In genomic region chr1:89754518-89754917, GRCh38 we compare ENCODE assay signal across 11 cellular contexts.
DNase-seq lines count a peak whose midpoint lies in the region; ATAC-seq, FAIRE-seq and TF ChIP-seq lines count a peak whose summit lies in the region.
"Had no signal": no experiment of that assay in that cellular context is flagged by ENCODE, and none has a peak within 500 bp of the region (broad histone marks: within the 10 kb centered on the region; RNA-seq: fewer than 3 reads in every experiment).

No MANE protein-coding gene starts in this region.

- no peaks in the 10 kb centered on the region for H3K9me3 Mint-ChIP-seq in activated naive CD8-positive, alpha-beta T cell (ENCODE audit: low read depth)

- H3K27ac ChIP-seq in IMR-90 (ENCODE audit: insufficient read depth, low read length): no peak overlapping the region
- no peak overlapping the region for H3K27ac ChIP-seq in HepG2 (ENCODE audit: extremely low read length, insufficient read depth, low read length)

- peaks cover 10% of the 10 kb centered on the region for H3K36me3 Mint-ChIP-seq in activated naive CD8-positive, alpha-beta T cell

- in situ Hi-C loops in IMR-90 (cut with MboI; ENCODE audit: low sequenced_read_pairs): no loop called here
- in situ Hi-C loops in HepG2 (cut with HindIII; ENCODE audit: extremely low pct_ligation_motif_present, low pct_unique_long_range_greater_than_20kb): no loop called here

- H3K27me3 Mint-ChIP-seq in activated naive CD8-positive, alpha-beta T cell: no peaks in the 10 kb centered on the region

- no peak overlapping the region for H2BK120ac ChIP-seq in IMR-90 (ENCODE audit: low read depth, low read length)

- no peak overlapping the region for H2AK5ac ChIP-seq in IMR-90 (ENCODE audit: low read depth, low read length)

- no peak for TF ChIP-seq POLR2A in IMR-90 (IDR thresholded peaks at IDR 0.05; ENCODE audit: low read depth, low read length)
- no peak for TF ChIP-seq POLR2A in HepG2 (IDR thresholded peaks at IDR 0.05; ENCODE audit: insufficient read depth in 1 of 2, low read depth in 2 of 2, low read length in 2 of 2)

- no peak overlapping the region for H3K18ac ChIP-seq in IMR-90 (ENCODE audit: low read depth, low read length)

- H3K9ac ChIP-seq in IMR-90 (ENCODE audit: low read depth, low read length): no peak overlapping the region
- no peak overlapping the region for H3K9ac ChIP-seq in HepG2 (ENCODE audit: insufficient read depth, low read depth, low read length)

- intact Hi-C loops in IMR-90 (cut with micrococcal nuclease) (no loop called here), HepG2 (cut with micrococcal nuclease; ENCODE audit: unreplicated experiment) (no loop called here)

- H3K23ac ChIP-seq in IMR-90 (ENCODE audit: low read depth, low read length): no peak overlapping the region

- H2AK9ac ChIP-seq in IMR-90 (replicated peaks; ENCODE audit: low read depth, low read length, poor library complexity): no peak overlapping the region

- no TSS peak for BruUV-seq in IMR-90 (replicated peaks; lab: Mats Ljungman, UMichigan)
- no TSS peak for BruUV-seq in HepG2 (replicated peaks; lab: Mats Ljungman, UMichigan)

- no peak for TF ChIP-seq EP300 in HepG2 (IDR thresholded peaks at IDR 0.05; ENCODE audit: low read depth in 2 of 2, low read length in 2 of 2)
- TF ChIP-seq EP300 in HepG2 (CRISPR knock-in tag; IDR thresholded peaks at IDR 0.05; ENCODE audit: borderline replicate concordance): no peak

- H2BK15ac ChIP-seq in IMR-90 (ENCODE audit: low read depth, low read length): no peak overlapping the region

- H3K9me3 ChIP-seq in IMR-90 (ENCODE audit: control insufficient read depth, insufficient read depth, low read length) (no peaks in the 10 kb centered on the region), HepG2 (ENCODE audit: low read length) (no peaks in the 10 kb centered on the region)

- WGBS in IMR-90 (ENCODE audit: extremely low coverage in 2 of 2, insufficient read length in 1 of 2), 2 experiments: no CpG with 5 or more reads among the region's 2 CpGs
- WGBS in HepG2 (ENCODE audit: low lambda C conversion rate): 3% methylated on average over 2 of the region's 2 CpGs

- H3K79me1 ChIP-seq in IMR-90 (ENCODE audit: low read depth in 1 of 2, low read length in 2 of 2): no peaks in the 10 kb centered on the region

- peak; percentile 12 for FAIRE-seq in HepG2 (lab: Jason Lieb, UNC)

- ATAC-seq in IMR-90 (ENCODE audit: low read depth) (peak; percentile 57; the same call in 1 of the 2 replicates), HepG2 (peak; percentile 67), HG03460 (IDR thresholded peaks at IDR 0.05; ENCODE audit: unreplicated experiment) (no peak), HG03565 (IDR thresholded peaks at IDR 0.05; ENCODE audit: unreplicated experiment) (no peak)

- H3K4me3 ChIP-seq in IMR-90 (ENCODE audit: insufficient read depth, low read depth, low read length): no peak overlapping the region
- H3K4me3 ChIP-seq in HepG2 (replicated peaks in 1 of 3; ENCODE audit: insufficient read depth in 1 of 3, low read depth in 2 of 3, low read length in 3 of 3): no peak overlapping the region

- no peak overlapping the region for H2BK20ac ChIP-seq in IMR-90 (ENCODE audit: low read depth, low read length)

- DNase-seq in Ammon's horn (ENCODE audit: low spot score): peak; percentile 55
- peak; percentile 63 for DNase-seq in IMR-90
- no peak for DNase-seq in HepG2 (ENCODE audit: low spot score)
- no peak for DNase-seq in stimulated activated CD4-positive, alpha-beta T cell treated with anti-CD3 and anti-CD28 coated beads, Interleukin-4, amount 100 ng/mL, for 24 hours
- DNase-seq in activated effector memory CD4-positive, alpha-beta T cell treated with Interleukin-2 at 50 U/mL for 16 hours: no peak
- DNase-seq: activated CD4-positive, CD25-positive, alpha-beta regulatory T cell treated with anti-CD3 and anti-CD28 coated beads, Interleukin-2, amount 50 U/mL, for 72 hours; cerebellar nuclear complex; posterior cingulate gyrus had no signal

- peak overlapping the region; percentile 86 for H3K27ac Mint-ChIP-seq in activated naive CD8-positive, alpha-beta T cell

- H2AFZ ChIP-seq in IMR-90 (replicated peaks; ENCODE audit: low read length, poor library complexity): no peak overlapping the region
- no peak overlapping the region for H2AFZ ChIP-seq in HepG2 (ENCODE audit: low read length)

- peaks cover 10% of the 10 kb centered on the region for H3K4me1 ChIP-seq in IMR-90 (ENCODE audit: control insufficient read depth, insufficient read depth, low read length)
- H3K4me1 ChIP-seq in HepG2 (ENCODE audit: insufficient read depth, low read length): peaks cover 32% of the 10 kb centered on the region

- H4K20me1 ChIP-seq in IMR-90 (ENCODE audit: insufficient read depth, low read length) (no peaks in the 10 kb centered on the region), HepG2 (ENCODE audit: insufficient read depth, low read length) (no peaks in the 10 kb centered on the region)

- H4K5ac ChIP-seq in IMR-90 (ENCODE audit: low read depth, low read length): no peak overlapping the region

- dilution Hi-C loops in IMR-90 (cut with HindIII; ENCODE audit: low sequenced_read_pairs, unreplicated experiment): no loop called here

- H3K9me1 ChIP-seq in IMR-90 (ENCODE audit: insufficient read depth, low read length): peaks cover 3% of the 10 kb centered on the region; the same call in 1 of the 2 replicates

- TF ChIP-seq CTCF in IMR-90 (conservative IDR thresholded peaks at IDR 0.05; ENCODE audit: low read depth, low read length): no peak
- TF ChIP-seq CTCF in HepG2 (CRISPR knock-in tag; IDR thresholded peaks at IDR 0.05): no peak

- CTCF ChIA-PET in IMR-90 (lab: Yijun Ruan, JAX): no interaction called here
- CTCF ChIA-PET in HepG2 (lab: Yijun Ruan, JAX; ENCODE audit: low intra/inter-chr PET ratio, low total read pairs): no interaction called here

- no peak overlapping the region for H3K14ac ChIP-seq in IMR-90 (replicated peaks; ENCODE audit: low read depth, low read length)

- peaks cover 66% of the 10 kb centered on the region for H3K4me1 Mint-ChIP-seq in activated naive CD8-positive, alpha-beta T cell (ENCODE audit: low read depth)

- H4K91ac ChIP-seq in IMR-90 (ENCODE audit: insufficient read depth, low read depth, low read length): no peak overlapping the region

- POLR2A ChIA-PET in IMR-90 (lab: Charles Lee; ENCODE audit: unreplicated experiment): no interaction called here
- POLR2A ChIA-PET in HepG2 (lab: Yijun Ruan, JAX): no interaction called here

- H3K79me2 ChIP-seq in HepG2 (ENCODE audit: insufficient read depth, low read length): no peaks in the 10 kb centered on the region

- H4K8ac ChIP-seq in IMR-90 (ENCODE audit: low read depth in 2 of 2, low read length in 2 of 2): no peak overlapping the region

- H3K4ac ChIP-seq in IMR-90 (ENCODE audit: low read depth, low read length): no peak overlapping the region

- H3K36me3 ChIP-seq in IMR-90 (ENCODE audit: control insufficient read depth, insufficient read depth, low read length): no peaks in the 10 kb centered on the region
- H3K36me3 ChIP-seq in HepG2 (replicated peaks in 1 of 2; ENCODE audit: control insufficient read depth in 1 of 2, insufficient read depth in 2 of 2, low read length in 2 of 2): no peaks in the 10 kb centered on the region

- TF ChIP-seq RAD21 in IMR-90 (IDR thresholded peaks at IDR 0.05; ENCODE audit: low read length): no peak
- TF ChIP-seq RAD21 in HepG2 (CRISPR knock-in tag; IDR thresholded peaks at IDR 0.05): no peak

- no peak overlapping the region for H2BK5ac ChIP-seq in IMR-90 (ENCODE audit: low read depth, low read length, poor library complexity, severe bottlenecking)

- H3K4me3 Mint-ChIP-seq in activated naive CD8-positive, alpha-beta T cell: no peak overlapping the region

- H3K27me3 ChIP-seq in IMR-90 (ENCODE audit: control insufficient read depth, insufficient read depth, low read length): no peaks in the 10 kb centered on the region
- H3K27me3 ChIP-seq in HepG2 (ENCODE audit: control insufficient read depth in 1 of 2, insufficient read depth in 2 of 2, low read length in 2 of 2): peaks cover 1 to 12% of the 10 kb centered on the region in 2 experiments; a peak in 3 of 5 replicates

- H3K4me2 ChIP-seq in IMR-90 (ENCODE audit: low read depth, low read length): no peak overlapping the region; the same call in 1 of the 2 replicates
- H3K4me2 ChIP-seq in HepG2 (ENCODE audit: low read depth, low read length): 0 out of 2 replicates have a peak overlapping the region, but pooled peaks have one; percentile 6

- H3K56ac ChIP-seq in IMR-90 (ENCODE audit: extremely low read depth, insufficient read depth, low read length): no peak overlapping the region

TF ChIP-seq in IMR-90, 13 proteins besides CTCF, POLR2A, EP300 and RAD21:
- no peak for TF ChIP-seq MAZ (IDR thresholded peaks at IDR 0.05; ENCODE audit: borderline replicate concordance, low read depth, low read length)
- peak; percentile 86 for TF ChIP-seq CEBPB (IDR thresholded peaks at IDR 0.05; ENCODE audit: low read depth, low read length)

Comparison
In these comparisons a context has a peak if more than half of its experiments do, and no peak if none do; other contexts are left out.
1. DNase-seq: peak in Ammon's horn (single experiment) and IMR-90 (single experiment); none in HepG2 (single experiment), stimulated activated CD4-positive, alpha-beta T cell treated with anti-CD3 and anti-CD28 coated beads, Interleukin-4, amount 100 ng/mL, for 24 hours (single experiment) and activated effector memory CD4-positive, alpha-beta T cell treated with Interleukin-2 at 50 U/mL for 16 hours (single experiment).
2. ATAC-seq: peak in IMR-90 (single experiment) and HepG2 (single experiment); none in HG03460 (single experiment) and HG03565 (single experiment).